9 cellular contexts compared by ENCODE assay signal in the genomic region with DNA sequence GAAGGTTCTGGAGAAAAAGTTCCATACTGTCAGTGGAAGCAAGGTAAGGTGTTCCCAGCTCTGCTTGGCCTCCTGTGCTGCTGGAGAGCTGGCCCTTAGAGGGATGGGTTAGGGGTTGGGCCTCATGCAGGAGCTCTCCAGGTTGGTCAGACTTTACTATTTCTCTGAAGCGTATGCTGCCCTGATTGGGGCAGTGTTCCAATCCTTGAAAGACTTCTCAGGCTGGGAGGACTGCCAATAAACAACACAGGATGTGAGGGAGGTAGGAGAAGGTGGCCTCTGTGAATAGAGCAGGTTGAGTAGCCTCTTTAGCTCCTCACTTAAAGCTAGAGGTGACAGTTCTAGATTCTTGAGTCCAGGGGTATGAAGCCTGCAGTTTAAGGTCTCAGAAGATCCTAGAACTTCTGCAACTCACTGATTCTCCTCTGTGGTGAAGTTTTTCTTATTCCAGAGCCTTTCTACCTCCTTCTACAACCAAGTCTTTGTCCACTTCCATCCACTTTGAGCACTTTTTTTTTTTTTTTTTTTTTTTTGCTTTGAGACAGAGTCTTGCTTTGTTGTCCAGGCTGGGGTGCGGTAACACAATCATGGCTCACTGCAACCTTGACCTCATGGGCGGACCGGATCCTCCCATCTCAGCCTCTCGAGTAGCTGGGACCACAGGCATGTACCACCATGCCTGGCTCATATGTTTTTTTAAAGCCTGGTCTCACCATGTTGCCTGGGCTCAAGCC. TPM values are rescaled to one million over a fixed set of nuclear protein-coding genes. Genes with fewer than 3 reads are reported as not detected.
DNase-seq lines count a peak whose midpoint lies in the region; ATAC-seq and TF ChIP-seq lines count a peak whose summit lies in the region.
"Had no signal": no experiment of that assay in that cellular context is flagged by ENCODE, and none has a peak within 500 bp of the region (broad histone marks: within the 10 kb centered on the region; RNA-seq: fewer than 3 reads in every experiment).

No MANE protein-coding gene starts in this region.

- H3K36me3 ChIP-seq in iPS-15b (ENCODE audit: control insufficient read depth, insufficient read depth, low read length) (peaks cover 62% of the 10 kb centered on the region), stomach (peaks cover 59 to 61% (median 60%) of the 10 kb centered on the region in 4 donors), MM.1S (replicated peaks; ENCODE audit: insufficient read depth, low read length) (peaks cover 47% of the 10 kb centered on the region)

- no peak overlapping the region for H3K9ac ChIP-seq in iPS-15b (ENCODE audit: low read depth, low read length)
- H3K9ac ChIP-seq in MM.1S (ENCODE audit: low read length) = no peak overlapping the region; the same call in 1 of the 2 replicates

- H4K20me1 ChIP-seq in MM.1S (ENCODE audit: insufficient read depth, low read length) = peaks cover 54% of the 10 kb centered on the region

- peaks cover 73% of the 10 kb centered on the region for H3K79me2 ChIP-seq in MM.1S (ENCODE audit: low read length)

- DNase-seq in activated CD4-positive, CD25-positive, alpha-beta regulatory T cell treated with anti-CD3 and anti-CD28 coated beads, Interleukin-2, amount 50 U/mL, for 72 hours = peak; percentile 19
- peak; percentile 48 for DNase-seq in activated CD8-positive, alpha-beta memory T cell treated with anti-CD3 and anti-CD28 coated beads, Interleukin-2, amount 50 U/mL, for 48 hours
- DNase-seq in stomach (peak; percentile 81), pons (ENCODE audit: low spot score) (no peak), MM.1S (no peak)
- DNase-seq in stimulated activated CD4-positive, alpha-beta T cell treated with anti-CD3 and anti-CD28 coated beads, Interleukin-2, amount 100 ng/mL, for 48 hours = no peak

- H3K27me3 ChIP-seq in iPS-15b (ENCODE audit: control insufficient read depth, insufficient read depth, low read length) = no peaks in the 10 kb centered on the region
- no peaks in the 10 kb centered on the region for H3K27me3 ChIP-seq in stomach
- no peaks in the 10 kb centered on the region for H3K27me3 ChIP-seq in MM.1S (replicated peaks; ENCODE audit: insufficient read depth, low read length)

- H2AFZ ChIP-seq in MM.1S (ENCODE audit: low read length) = no peak overlapping the region

- H3K4me1 ChIP-seq in iPS-15b (ENCODE audit: control insufficient read depth, insufficient read depth, low read length) (peaks cover 5% of the 10 kb centered on the region), stomach (peaks cover 27 to 57% (median 49%) of the 10 kb centered on the region in 4 donors), MM.1S (ENCODE audit: low read length) (peaks cover 13% of the 10 kb centered on the region)

- H3K4me2 ChIP-seq in MM.1S (ENCODE audit: low read depth, low read length) = no peak overlapping the region

- no peak for TF ChIP-seq EP300 in stomach (IDR thresholded peaks at IDR 0.05)

- H3F3A ChIP-seq in MM.1S (ENCODE audit: insufficient read depth, low read length) = peaks cover 39% of the 10 kb centered on the region

- H3K9me3 ChIP-seq in iPS-15b (ENCODE audit: control insufficient read depth, insufficient read depth, low read length) (no peaks in the 10 kb centered on the region), stomach (no peaks in the 10 kb centered on the region), MM.1S (replicated peaks; ENCODE audit: insufficient read depth, low read length) (no peaks in the 10 kb centered on the region)

- WGBS in stomach, 5 donors = 39 to 60% (median 49%) methylated on average over 5 of the region's 5 CpGs

- H3K9me2 ChIP-seq in MM.1S (replicated peaks; ENCODE audit: insufficient read depth, low read length) = no peaks in the 10 kb centered on the region

- intact Hi-C loops in stomach (cut with DNase I; ENCODE audit: low total_unique reads) = no loop called here

- no peak for TF ChIP-seq POLR2A in stomach (IDR thresholded peaks at IDR 0.05)

- H3K27ac ChIP-seq in stomach (peak overlapping the region; percentile 28 to 98 (median 94)), MM.1S (ENCODE audit: low read length) (no peak overlapping the region)

- peak overlapping the region; percentile 76 for H3K4me3 ChIP-seq in iPS-15b (ENCODE audit: low read depth, low read length)
- H3K4me3 ChIP-seq in stomach = peak overlapping the region in 2 of 4 donors; percentile 82 to 94
- no peak overlapping the region for H3K4me3 ChIP-seq in MM.1S (ENCODE audit: low read length)

- no peak for TF ChIP-seq CTCF in stomach (IDR thresholded peaks at IDR 0.05)
- no peak for TF ChIP-seq CTCF in MM.1S (IDR thresholded peaks at IDR 0.05; ENCODE audit: low read length)

- ATAC-seq in activated CD4-positive, CD25-positive, alpha-beta regulatory T cell treated with anti-CD3 and anti-CD28 coated beads, Interleukin-2, amount 50 U/mL, for 24 hours = no peak

RNA-seq across cellular contexts. Expression of a gene that starts 3.0 kb away (rescaled TPM):
- total RNA-seq in stomach = 100 to 1,000 TPM in 2 of 5 donors, 10 to 100 TPM in 3; 25.1 to 327 (median 92.9) TPM
- 100 to 1,000 TPM; 115 to 139 (median 117) TPM for polyA plus RNA-seq in stomach

RNA-seq across cellular contexts. Expression of a gene that starts 20.2 kb away (rescaled TPM):
- total RNA-seq in stomach = not detected
- not detected for polyA plus RNA-seq in stomach
- polyA plus RNA-seq: BJ had no signal

RNA-seq across cellular contexts. Expression of a gene that starts 25.3 kb away (rescaled TPM):
- total RNA-seq in stomach = 100 to 1,000 TPM in 2 of 5 donors, 10 to 100 TPM in 3; 32.1 to 262 (median 56.2) TPM
- polyA plus RNA-seq in stomach = 10 to 100 TPM; 22.9 to 38.3 (median 25.9) TPM

RNA-seq across cellular contexts. Expression of a gene that starts 53.7 kb away (rescaled TPM):
- 10 to 100 TPM in 4 of 5 donors, 1 to 10 TPM in 1; 4.0 to 89.3 (median 25.5) TPM for total RNA-seq in stomach
- 100 to 1,000 TPM; 149 to 182 (median 168) TPM for polyA plus RNA-seq in stomach

Comparison
In these comparisons a context has a peak if more than half of its experiments do, and no peak if none do; other contexts are left out.
1. DNase-seq: peak in activated CD4-positive, CD25-positive, alpha-beta regulatory T cell treated with anti-CD3 and anti-CD28 coated beads, Interleukin-2, amount 50 U/mL, for 72 hours (single experiment), activated CD8-positive, alpha-beta memory T cell treated with anti-CD3 and anti-CD28 coated beads, Interleukin-2, amount 50 U/mL, for 48 hours (single experiment) and stomach (single experiment); none in stimulated activated CD4-positive, alpha-beta T cell treated with anti-CD3 and anti-CD28 coated beads, Interleukin-2, amount 100 ng/mL, for 48 hours (0 of 2), pons (single experiment) and MM.1S (single experiment).